ENCODE assay signal across 29 cellular contexts in genomic region chr1:52263153-52263910, GRCh38.
DNase-seq lines count a peak whose midpoint lies in the region; ATAC-seq, FAIRE-seq and TF ChIP-seq lines count a peak whose summit lies in the region.
"Had no signal": no experiment of that assay in that cellular context is flagged by ENCODE, and none has a peak within 500 bp of the region (broad histone marks: within the 10 kb centered on the region; RNA-seq: fewer than 3 reads in every experiment).

No MANE protein-coding gene starts in this region.

- no peak for FAIRE-seq in K562 (lab: Jason Lieb, UNC)
- FAIRE-seq: GM12892 had no signal

- H3K27ac ChIP-seq in K562 (ENCODE audit: extremely low read depth, low read depth, low read length): no peak overlapping the region
- H3K27ac ChIP-seq in stomach: peak overlapping the region in 3 of 5 donors; percentile 17 to 47 (median 38)
- no peak overlapping the region for H3K27ac ChIP-seq in esophagus squamous epithelium
- no peak overlapping the region for H3K27ac ChIP-seq in hepatocyte
- H3K27ac ChIP-seq: 22Rv1, ascending aorta, heart left ventricle, sigmoid colon, thoracic aorta, vagina had no signal

- no peak overlapping the region for H2AFZ ChIP-seq in K562 (ENCODE audit: low read depth, low read length)
- no peak overlapping the region for H2AFZ ChIP-seq in hepatocyte

- H3K79me2 ChIP-seq in K562 (ENCODE audit: control insufficient read depth, insufficient read depth, low read length): no peaks in the 10 kb centered on the region
- peaks cover 5% of the 10 kb centered on the region for H3K79me2 ChIP-seq in hepatocyte

- POLR2A ChIA-PET in K562 (lab: Yijun Ruan, JAX): interaction anchor here (0.6 kb wide), 1 partner anchor 75 kb away, joined by 3 read pairs; no protein-coding TSS in a partner anchor

- H3K4me3 ChIP-seq in K562: no peak overlapping the region
- no peak overlapping the region for H3K4me3 ChIP-seq in stomach
- no peak overlapping the region for H3K4me3 ChIP-seq in esophagus squamous epithelium
- H3K4me3 ChIP-seq in hepatocyte: no peak overlapping the region
- H3K4me3 ChIP-seq: ascending aorta, heart left ventricle, sigmoid colon, thoracic aorta, vagina had no signal

- intact Hi-C loops in K562 (cut with micrococcal nuclease) (no loop called here), left colon (cut with DNase I, micrococcal nuclease) (no loop called here), stomach (cut with DNase I; ENCODE audit: low total_unique reads) (no loop called here), esophagus squamous epithelium (cut with DNase I) (no loop called here)

- no peak overlapping the region for H3K4me2 ChIP-seq in K562 (ENCODE audit: insufficient read depth, low read length)
- H3K4me2 ChIP-seq in hepatocyte: no peak overlapping the region

- H3K9me2 ChIP-seq in hepatocyte (replicated peaks; ENCODE audit: insufficient read depth): no peaks in the 10 kb centered on the region

- in situ Hi-C loops in K562 (cut with MboI): no loop called here

- WGBS in K562 (ENCODE audit: insufficient coverage, low coverage, missing lambda C conversion rate): 31% methylated on average over 3 of the region's 3 CpGs
- WGBS in stomach, 5 donors: 16 to 38% (median 29%) methylated on average over 3 of the region's 3 CpGs
- 44 to 46% methylated on average over 3 of the region's 3 CpGs for WGBS in esophagus squamous epithelium, 2 donors
- 58% methylated on average over 3 of the region's 3 CpGs for WGBS in hepatocyte (ENCODE audit: low lambda C conversion rate, missing lambda C conversion rate)

- H3K4me1 ChIP-seq in K562 (replicated peaks in 1 of 2; ENCODE audit: control insufficient read depth in 2 of 2, insufficient read depth in 2 of 2, low read length in 2 of 2) (no peaks in the 10 kb centered on the region), stomach (peaks cover 3 to 17% (median 11%) of the 10 kb centered on the region in 4 donors), esophagus squamous epithelium (peaks cover 0 to 11% (median 0%) of the 10 kb centered on the region in 3 donors), hepatocyte (ENCODE audit: insufficient read depth) (no peaks in the 10 kb centered on the region)
- H3K4me1 ChIP-seq: ascending aorta, vagina had no signal

- H3K36me3 ChIP-seq in K562 (ENCODE audit: control insufficient read depth, insufficient read depth, low read length) (no peaks in the 10 kb centered on the region), stomach (peaks cover 0 to 9% (median 7%) of the 10 kb centered on the region in 4 donors), esophagus squamous epithelium (peaks cover 0 to 6% (median 0%) of the 10 kb centered on the region in 3 donors), hepatocyte (replicated peaks; ENCODE audit: insufficient read depth, low read depth) (no peaks in the 10 kb centered on the region)
- H3K36me3 ChIP-seq: ascending aorta had no signal

- BruUV-seq in K562 (replicated peaks; lab: Mats Ljungman, UMichigan): no TSS peak

- TF ChIP-seq RAD21 in K562 (CRISPR knock-in tag; conservative IDR thresholded peaks at IDR 0.05 in 1 of 2, IDR thresholded peaks at IDR 0.05 in 1 of 2): no peak

- H3K27me3 ChIP-seq in K562 (ENCODE audit: control insufficient read depth in 2 of 2, insufficient read depth in 2 of 2, low read length in 2 of 2): no peaks in the 10 kb centered on the region
- no peaks in the 10 kb centered on the region for H3K27me3 ChIP-seq in stomach
- no peaks in the 10 kb centered on the region for H3K27me3 ChIP-seq in esophagus squamous epithelium
- H3K27me3 ChIP-seq in hepatocyte: no peaks in the 10 kb centered on the region
- H3K27me3 ChIP-seq: ascending aorta, sigmoid colon, vagina had no signal

- H4K20me1 ChIP-seq in K562 (replicated peaks; ENCODE audit: control insufficient read depth, insufficient read depth, low read length) (no peaks in the 10 kb centered on the region), hepatocyte (ENCODE audit: insufficient read depth, poor library complexity, severe bottlenecking) (no peaks in the 10 kb centered on the region)

- CTCF ChIA-PET in K562 (lab: Yijun Ruan, JAX; ENCODE audit: low intra/inter-chr PET ratio): interaction anchor here (1.1 kb wide), 1 partner anchor 122 kb away, joined by 4 read pairs; the partner anchor contains the start of gene ZFYVE9

- no peak for TF ChIP-seq POLR2A in K562 (conservative IDR thresholded peaks at IDR 0.05)
- no peak for TF ChIP-seq POLR2A in stomach (IDR thresholded peaks at IDR 0.05)
- no peak for TF ChIP-seq POLR2A in esophagus squamous epithelium (IDR thresholded peaks at IDR 0.05)

- TF ChIP-seq CTCF in K562 (IDR thresholded peaks at IDR 0.05 in 2 of 3, conservative IDR thresholded peaks at IDR 0.05 in 1 of 3; ENCODE audit: insufficient read depth in 2 of 3, low read depth in 1 of 3, low read length in 3 of 3): no peak
- no peak for TF ChIP-seq CTCF in stomach (IDR thresholded peaks at IDR 0.05)
- TF ChIP-seq CTCF in esophagus squamous epithelium (IDR thresholded peaks at IDR 0.05): no peak
- no peak for TF ChIP-seq CTCF in hepatocyte (IDR thresholded peaks at IDR 0.05; ENCODE audit: poor library complexity)

- TF ChIP-seq EP300 in K562 (IDR thresholded peaks at IDR 0.05; ENCODE audit: low read length) (no peak), stomach (IDR thresholded peaks at IDR 0.05) (no peak)

- no peaks in the 10 kb centered on the region for H3K9me3 ChIP-seq in K562 (replicated peaks; ENCODE audit: control insufficient read depth, insufficient read depth, low read depth, low read length)
- H3K9me3 ChIP-seq in stomach: no peaks in the 10 kb centered on the region
- no peaks in the 10 kb centered on the region for H3K9me3 ChIP-seq in esophagus squamous epithelium
- H3K9me3 ChIP-seq in hepatocyte (ENCODE audit: low read depth): no peaks in the 10 kb centered on the region
- H3K9me3 ChIP-seq: ascending aorta, heart left ventricle, sigmoid colon, thoracic aorta, vagina had no signal

- no peak overlapping the region for H3K9ac ChIP-seq in K562 (ENCODE audit: insufficient read depth in 1 of 2, low read depth in 2 of 2, low read length in 2 of 2)

- ATAC-seq in K562 (no peak), left colon (peak; percentile 98), HG02623 (IDR thresholded peaks at IDR 0.05; ENCODE audit: unreplicated experiment) (no peak)
- ATAC-seq: heart left ventricle had no signal

- H3K9me1 ChIP-seq in K562 (ENCODE audit: control insufficient read depth, insufficient read depth, low read length): no peaks in the 10 kb centered on the region

- DNase-seq in DMS153 (lab: John Stamatoyannopoulos, UW) (peak; percentile 4), DMS153 treated with DMSO at 0.1 percent for 48 hours (lab: John Stamatoyannopoulos, UW; ENCODE audit: unreplicated experiment) (no peak), K562 (ENCODE audit: extremely low read depth in 1 of 4, low spot score in 3 of 4) (no peak), left colon (no peak), stomach (no peak), esophagus squamous epithelium (lab: John Stamatoyannopoulos, UW) (no peak), hepatocyte (ENCODE audit: low spot score) (no peak)
- DNase-seq: activated CD4-positive, alpha-beta T cell treated with anti-CD3 and anti-CD28 coated beads for 48 hours; activated effector memory CD4-positive, alpha-beta T cell treated with anti-CD3 and anti-CD28 coated beads, Interleukin-2, amount 50 U/mL, for 16 hours; activated naive CD8-positive, alpha-beta T cell treated with anti-CD3 and anti-CD28 coated beads, Interleukin-2, amount 10 ng/mL, durations not matched to agents 7 days and 5 days; activated T-cell treated with anti-CD3 and anti-CD28 coated beads, Interleukin-2, amount 50 U/mL, for 1 hour; erythroblast; foreskin fibroblast; heart left ventricle; mesendoderm; NCI-H1105 treated with DMSO at 0.1 percent for 48 hours; NCI-H2029 treated with DMSO at 0.1 percent for 48 hours; NCI-H2227 treated with DMSO at 0.1 percent for 48 hours; posterior cingulate gyrus; RPMI8226; sigmoid colon; stimulated activated CD4-positive, alpha-beta T cell treated with anti-CD3 and anti-CD28 coated beads, Interleukin-15, amount 100 ng/mL, for 24 hours; stimulated activated naive CD4-positive, alpha-beta T cell treated with Interleukin-2 at 50 U/mL for 16 hours had no signal

TF ChIP-seq in K562, 482 proteins besides CTCF, POLR2A, EP300 and RAD21 (continues in another document):
- peak; percentile 88 to 91 for TF ChIP-seq KDM1A (IDR thresholded peaks at IDR 0.05)
- TF ChIP-seq HDAC2 (IDR thresholded peaks at IDR 0.05): 0 out of 2 replicates have a peak, but pooled peaks have one; percentile 22
- TF ChIP-seq, protein P1, sequence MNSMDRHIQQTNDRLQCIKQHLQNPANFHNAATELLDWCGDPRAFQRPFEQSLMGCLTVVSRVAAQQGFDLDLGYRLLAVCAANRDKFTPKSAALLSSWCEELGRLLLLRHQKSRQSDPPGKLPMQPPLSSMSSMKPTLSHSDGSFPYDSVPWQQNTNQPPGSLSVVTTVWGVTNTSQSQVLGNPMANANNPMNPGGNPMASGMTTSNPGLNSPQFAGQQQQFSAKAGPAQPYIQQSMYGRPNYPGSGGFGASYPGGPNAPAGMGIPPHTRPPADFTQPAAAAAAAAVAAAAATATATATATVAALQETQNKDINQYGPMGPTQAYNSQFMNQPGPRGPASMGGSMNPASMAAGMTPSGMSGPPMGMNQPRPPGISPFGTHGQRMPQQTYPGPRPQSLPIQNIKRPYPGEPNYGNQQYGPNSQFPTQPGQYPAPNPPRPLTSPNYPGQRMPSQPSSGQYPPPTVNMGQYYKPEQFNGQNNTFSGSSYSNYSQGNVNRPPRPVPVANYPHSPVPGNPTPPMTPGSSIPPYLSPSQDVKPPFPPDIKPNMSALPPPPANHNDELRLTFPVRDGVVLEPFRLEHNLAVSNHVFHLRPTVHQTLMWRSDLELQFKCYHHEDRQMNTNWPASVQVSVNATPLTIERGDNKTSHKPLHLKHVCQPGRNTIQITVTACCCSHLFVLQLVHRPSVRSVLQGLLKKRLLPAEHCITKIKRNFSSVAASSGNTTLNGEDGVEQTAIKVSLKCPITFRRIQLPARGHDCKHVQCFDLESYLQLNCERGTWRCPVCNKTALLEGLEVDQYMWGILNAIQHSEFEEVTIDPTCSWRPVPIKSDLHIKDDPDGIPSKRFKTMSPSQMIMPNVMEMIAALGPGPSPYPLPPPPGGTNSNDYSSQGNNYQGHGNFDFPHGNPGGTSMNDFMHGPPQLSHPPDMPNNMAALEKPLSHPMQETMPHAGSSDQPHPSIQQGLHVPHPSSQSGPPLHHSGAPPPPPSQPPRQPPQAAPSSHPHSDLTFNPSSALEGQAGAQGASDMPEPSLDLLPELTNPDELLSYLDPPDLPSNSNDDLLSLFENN (IDR thresholded peaks at IDR 0.05; ENCODE audit: low read depth in 2 of 2, low read length in 2 of 2): no peak
- peak in 1 of 2 experiments; percentile 30; a peak in 1 of 4 replicates for TF ChIP-seq RCOR1 (IDR thresholded peaks at IDR 0.05; ENCODE audit: borderline replicate concordance in 1 of 2, low read depth in 2 of 2, low read length in 2 of 2)
- TF ChIP-seq ZNF3 (CRISPR knock-in tag; IDR thresholded peaks at IDR 0.05): no peak
- TF ChIP-seq MEIS2 (IDR thresholded peaks at IDR 0.05; ENCODE audit: partially characterized antibody): no peak
- no peak for TF ChIP-seq NCOR1 (IDR thresholded peaks at IDR 0.05)
- no peak for TF ChIP-seq SETDB1 (IDR thresholded peaks at IDR 0.05; ENCODE audit: low read length)

Comparison
In these comparisons a context has a peak if more than half of its experiments do, and no peak if none do; other contexts are left out.
1. H3K27ac ChIP-seq: peak in stomach (3 of 5); none in K562 (single experiment), esophagus squamous epithelium (0 of 4) and hepatocyte (single experiment).